9 cellular contexts compared by ENCODE assay signal in genomic region chr3:50170689-50171088, GRCh38. TPM values are rescaled to one million over a fixed set of nuclear protein-coding genes. Genes with fewer than 3 reads are reported as not detected.
DNase-seq lines count a peak whose midpoint lies in the region; ATAC-seq and TF ChIP-seq lines count a peak whose summit lies in the region.
"Had no signal": no experiment of that assay in that cellular context is flagged by ENCODE, and none has a peak within 500 bp of the region (broad histone marks: within the 10 kb centered on the region; RNA-seq: fewer than 3 reads in every experiment).

No MANE protein-coding gene starts in this region.

- TF ChIP-seq CTCF in mammary epithelial cell (conservative IDR thresholded peaks at IDR 0.05 in 1 of 2, IDR thresholded peaks at IDR 0.05 in 1 of 2; ENCODE audit: extremely low read depth in 1 of 2, insufficient read depth in 1 of 2, low read depth in 1 of 2, low read length in 2 of 2) (no peak), transverse colon (IDR thresholded peaks at IDR 0.05) (no peak)

- peak; percentile 4 for ATAC-seq in left lobe of liver
- no peak for ATAC-seq in GM18909 (IDR thresholded peaks at IDR 0.05; ENCODE audit: poor library complexity, unreplicated experiment)

- H3K27ac ChIP-seq in mammary epithelial cell (ENCODE audit: insufficient read depth, low read depth, low read length) (no peak overlapping the region), transverse colon (peak overlapping the region; percentile 0 to 55 (median 35))
- H3K27ac ChIP-seq: KMS-11 had no signal

- peaks cover 36% of the 10 kb centered on the region for H3K4me1 ChIP-seq in mammary epithelial cell (ENCODE audit: insufficient read depth, low read length)
- H3K4me1 ChIP-seq in transverse colon, result peaks cover 28 to 62% (median 40%) of the 10 kb centered on the region in 4 donors

- H3K9ac ChIP-seq in mammary epithelial cell (ENCODE audit: insufficient read depth, low read length), result no peak overlapping the region
- H3K9ac ChIP-seq: KMS-11 had no signal

- H3K36me3 ChIP-seq in mammary epithelial cell (ENCODE audit: insufficient read depth, low read length) (peaks cover 8% of the 10 kb centered on the region), transverse colon (no peaks in the 10 kb centered on the region)

- no TSS peak for BruUV-seq in mammary epithelial cell (replicated peaks; lab: Mats Ljungman, UMichigan)

- no peaks in the 10 kb centered on the region for H4K20me1 ChIP-seq in mammary epithelial cell (ENCODE audit: insufficient read depth, low read length)

- H3K4me2 ChIP-seq in mammary epithelial cell (ENCODE audit: insufficient read depth, low read depth, low read length), result no peak overlapping the region
- H3K4me2 ChIP-seq: KMS-11 had no signal

- WGBS in mammary epithelial cell (ENCODE audit: low coverage, missing lambda C conversion rate), result 88% methylated on average over 9 of the region's 10 CpGs
- 71% methylated on average over 10 of the region's 10 CpGs; no CpG with 5 or more reads in 1 of the 2 donors for WGBS in transverse colon (ENCODE audit: low coverage in 1 of 2), 2 donors

- dilution Hi-C loops in mammary epithelial cell (cut with HindIII; ENCODE audit: low sequenced_read_pairs), result loop anchor here (10.0 kb wide), 1 partner anchor 76 kb away; no protein-coding TSS in a partner anchor

- TF ChIP-seq POLR2A in transverse colon (IDR thresholded peaks at IDR 0.05), result no peak

- H3K27me3 ChIP-seq in mammary epithelial cell (ENCODE audit: insufficient read depth, low read length) (no peaks in the 10 kb centered on the region), transverse colon (no peaks in the 10 kb centered on the region)

- no peak for TF ChIP-seq EP300 in transverse colon (IDR thresholded peaks at IDR 0.05; ENCODE audit: low read depth)

- CTCF ChIA-PET in mammary epithelial cell (lab: Charles Lee; ENCODE audit: low non-redundant PET), result no interaction called here

- H2AFZ ChIP-seq in mammary epithelial cell (ENCODE audit: low read depth, low read length), result no peak overlapping the region

- H3K9me3 ChIP-seq in mammary epithelial cell (replicated peaks; ENCODE audit: insufficient read depth, low read length) (no peaks in the 10 kb centered on the region), transverse colon (no peaks in the 10 kb centered on the region)

- DNase-seq in LHCN-M2 (ENCODE audit: low read depth) (peak; percentile 51), mammary epithelial cell (peak; percentile 53), left lobe of liver (ENCODE audit: low spot score) (no peak), transverse colon (no peak), mucosa of gallbladder (ENCODE audit: low spot score) (no peak), NCI-H82 treated with DMSO at 0.1 percent for 48 hours (lab: John Stamatoyannopoulos, UW; ENCODE audit: unreplicated experiment) (no peak)

- H3K4me3 ChIP-seq in mammary epithelial cell (replicated peaks in 1 of 3; ENCODE audit: insufficient read depth in 1 of 3, low read depth in 2 of 3, low read length in 3 of 3) (no peak overlapping the region), transverse colon (no peak overlapping the region)

- in situ Hi-C loops in mammary epithelial cell (cut with MboI; ENCODE audit: low sequenced_read_pairs in 2 of 2), result no loop called here
- in situ Hi-C loops in transverse colon (cut with MboI; ENCODE audit: low pct_ligation_motif_present in 1 of 4, low pct_unique_long_range_greater_than_20kb in 1 of 4, low sequenced_read_pairs in 3 of 4), result no loop called here

- intact Hi-C loops in mammary epithelial cell (cut with micrococcal nuclease), result no loop called here
- intact Hi-C loops in transverse colon (cut with DNase I; ENCODE audit: low total_unique reads), result no loop called here

- peaks cover 83% of the 10 kb centered on the region for H3K79me2 ChIP-seq in mammary epithelial cell (ENCODE audit: insufficient read depth, low read length)

RNA-seq across cellular contexts. Expression of gene SEMA3F, which starts 15.6 kb away (rescaled TPM):
- total RNA-seq in LHCN-M2 (2014; rRNA removed) (0.17 and 0.83 TPM in 2 replicates), mammary epithelial cell (100 to 1,000 TPM; 102 to 129 TPM), left lobe of liver (4.0 TPM), transverse colon (10 to 100 TPM in 1 of 4 donors, 1 to 10 TPM in 3; 1.9 to 30.6 (median 3.8) TPM), mucosa of gallbladder (34.1 TPM)
- 0.55 TPM for polyA plus RNA-seq in LHCN-M2 (2012)
- polyA plus RNA-seq in mammary epithelial cell, result 108 TPM
- 76.2 TPM for polyA minus RNA-seq in mammary epithelial cell

RNA-seq across cellular contexts. Expression of gene GNAT1, which starts 20.7 kb away (rescaled TPM):
- total RNA-seq in LHCN-M2 (2014; rRNA removed) (not detected in 2 replicates), mammary epithelial cell (1 to 10 TPM in 1 of 2 donors, under 1 TPM in 1; 0.17 to 1.8 TPM), left lobe of liver (0.08 TPM), transverse colon (not detected), mucosa of gallbladder (not detected)
- polyA plus RNA-seq in LHCN-M2 (2012), result not detected
- polyA plus RNA-seq in mammary epithelial cell, result 0.05 TPM
- polyA minus RNA-seq in mammary epithelial cell, result not detected
- total RNA-seq: mononuclear cell had no signal

RNA-seq across cellular contexts. Expression of gene SLC38A3, which starts 34.4 kb away (rescaled TPM):
- total RNA-seq in LHCN-M2 (2014; rRNA removed) (1.1 TPM in 1 of 2 replicates, not detected in the other), mammary epithelial cell (under 1 TPM in 1 of 2 donors, not detected in 1; 0.67 TPM), left lobe of liver (242 TPM), transverse colon (not detected), mucosa of gallbladder (2.2 TPM)
- polyA plus RNA-seq in LHCN-M2 (2012), result 0.02 TPM
- 0.06 TPM for polyA plus RNA-seq in mammary epithelial cell
- not detected for polyA minus RNA-seq in mammary epithelial cell
- total RNA-seq: mononuclear cell had no signal

Comparison
In these comparisons a context has a peak if more than half of its experiments do, and no peak if none do; other contexts are left out.
1. DNase-seq: peak in LHCN-M2 (single experiment) and mammary epithelial cell (single experiment); none in left lobe of liver (single experiment), transverse colon (single experiment), mucosa of gallbladder (single experiment) and NCI-H82 treated with DMSO at 0.1 percent for 48 hours (single experiment).
2. RNA of gene SLC38A3, which starts 34.4 kb away (total RNA-seq): 242 TPM in left lobe of liver (single experiment); 2.2 TPM in mucosa of gallbladder (single experiment), 1.1 TPM in LHCN-M2, 0.67 TPM in mammary epithelial cell and not detected in transverse colon; every median in the first group is over 10 times any median in the second.